In genomic region chr1:1596493-1597274, GRCh38 we compare ENCODE assay signal across 19 cellular contexts. TPM values are rescaled to one million over a fixed set of nuclear protein-coding genes. Genes with fewer than 3 reads are reported as not detected.
DNase-seq lines count a peak whose midpoint lies in the region; ATAC-seq, FAIRE-seq and TF ChIP-seq lines count a peak whose summit lies in the region.
"Had no signal": no experiment of that assay in that cellular context is flagged by ENCODE, and none has a peak within 500 bp of the region (broad histone marks: within the 10 kb centered on the region; RNA-seq: fewer than 3 reads in every experiment).

No MANE protein-coding gene starts in this region.

- H3K4me1 Mint-ChIP-seq in stimulated activated naive B cell treated with anti-CD40 and anti-IgM and Interleukin-4, amounts not matched to agents 10 μg/mL and 1 μg/mL and 100 μg/mL, for 72 hours = peaks cover 7 to 12% of the 10 kb centered on the region in 2 donors

- peak; percentile 34 for DNase-seq in GM12892 (ENCODE audit: insufficient read length)
- peak; percentile 24 for DNase-seq in NAMALWA (ENCODE audit: low spot score)
- DNase-seq in islet precursor cell = peak; percentile 57
- no peak for DNase-seq in stimulated activated naive B cell treated with anti-CD40 and anti-IgM and Interleukin-4, amounts not matched to agents 10 μg/mL and 1 μg/mL and 100 μg/mL, for 72 hours
- DNase-seq: activated CD8-positive, alpha-beta memory T cell treated with anti-CD3 and anti-CD28 coated beads, Interleukin-2, amount 10 ng/mL, durations not matched to agents 7 days and 5 days; activated naive CD4-positive, alpha-beta T cell treated with anti-CD3 and anti-CD28 coated beads, Interleukin-2, amount 50 U/mL, for 16 hours; CD4-positive, CD25-positive, alpha-beta regulatory T cell; central memory CD4-positive, alpha-beta T cell; mammary epithelial cell; NCI-H1092; NCI-H1930; NCI-H748 treated with DMSO at 0.1 percent for 48 hours; OCI-M1; small intestine; testis had no signal

- peaks cover 6 to 19% of the 10 kb centered on the region in 2 donors for H3K27me3 Mint-ChIP-seq in stimulated activated naive B cell treated with anti-CD40 and anti-IgM and Interleukin-4, amounts not matched to agents 10 μg/mL and 1 μg/mL and 100 μg/mL, for 72 hours

- FAIRE-seq in GM12892 (lab: Jason Lieb, UNC) = no peak
- FAIRE-seq: HTR-8/SVneo, small intestine had no signal

- H3K36me3 Mint-ChIP-seq in stimulated activated naive B cell treated with anti-CD40 and anti-IgM and Interleukin-4, amounts not matched to agents 10 μg/mL and 1 μg/mL and 100 μg/mL, for 72 hours = no peaks in the 10 kb centered on the region
- H3K36me3 Mint-ChIP-seq: activated CD8-positive, alpha-beta memory T cell treated with anti-CD3 and anti-CD28 coated beads, Interleukin-2, amount 10 ng/mL, durations not matched to agents 7 days and 5 days; CD4-positive, CD25-positive, alpha-beta regulatory T cell; stimulated activated memory B cell treated with anti-CD40 and anti-IgM and Interleukin-4, amounts not matched to agents 10 μg/mL and 1 μg/mL and 100 μg/mL, for 72 hours had no signal

- ATAC-seq in stimulated activated naive B cell treated with anti-CD40 and anti-IgM and Interleukin-4, amounts not matched to agents 10 μg/mL and 1 μg/mL and 100 μg/mL, for 72 hours (replicated peaks) = no peak
- ATAC-seq in GM21381 (IDR thresholded peaks at IDR 0.05; ENCODE audit: unreplicated experiment) = no peak

- no peak overlapping the region for H3K4me3 Mint-ChIP-seq in stimulated activated naive B cell treated with anti-CD40 and anti-IgM and Interleukin-4, amounts not matched to agents 10 μg/mL and 1 μg/mL and 100 μg/mL, for 72 hours
- H3K4me3 Mint-ChIP-seq: activated CD8-positive, alpha-beta memory T cell treated with anti-CD3 and anti-CD28 coated beads, Interleukin-2, amount 10 ng/mL, durations not matched to agents 7 days and 5 days; activated T-helper 1 cell treated with anti-CD3 and anti-CD28 coated beads, Interleukin-12 subunit alpha, Interleukin-12 subunit beta, Interleukin-2, Interleukin-4 antibody, amounts not matched to agents 30 ng/mL and 10 ng/mL and 1 ng/mL, durations not matched to agents 14 hours and 24 hours and 36 hours; CD4-positive, CD25-positive, alpha-beta regulatory T cell; stimulated activated memory B cell treated with anti-CD40 and anti-IgM and Interleukin-4, amounts not matched to agents 10 μg/mL and 1 μg/mL and 100 μg/mL, for 72 hours had no signal

- no peak for TF ChIP-seq POLR2A in GM12892 (IDR thresholded peaks at IDR 0.05; ENCODE audit: low read depth, low read length)

- H3K9me3 Mint-ChIP-seq in stimulated activated naive B cell treated with anti-CD40 and anti-IgM and Interleukin-4, amounts not matched to agents 10 μg/mL and 1 μg/mL and 100 μg/mL, for 72 hours = no peaks in the 10 kb centered on the region
- H3K9me3 Mint-ChIP-seq: activated T-helper 1 cell treated with anti-CD3 and anti-CD28 coated beads, Interleukin-12 subunit alpha, Interleukin-12 subunit beta, Interleukin-2, Interleukin-4 antibody, amounts not matched to agents 30 ng/mL and 10 ng/mL and 1 ng/mL, durations not matched to agents 14 hours and 24 hours and 36 hours; CD4-positive, CD25-positive, alpha-beta regulatory T cell; stimulated activated memory B cell treated with anti-CD40 and anti-IgM and Interleukin-4, amounts not matched to agents 10 μg/mL and 1 μg/mL and 100 μg/mL, for 72 hours had no signal

- H3K27ac Mint-ChIP-seq in stimulated activated naive B cell treated with anti-CD40 and anti-IgM and Interleukin-4, amounts not matched to agents 10 μg/mL and 1 μg/mL and 100 μg/mL, for 72 hours = no peak overlapping the region
- H3K27ac Mint-ChIP-seq: activated CD8-positive, alpha-beta memory T cell treated with anti-CD3 and anti-CD28 coated beads, Interleukin-2, amount 10 ng/mL, durations not matched to agents 7 days and 5 days; activated T-helper 1 cell treated with anti-CD3 and anti-CD28 coated beads, Interleukin-12 subunit alpha, Interleukin-12 subunit beta, Interleukin-2, Interleukin-4 antibody, amounts not matched to agents 30 ng/mL and 10 ng/mL and 1 ng/mL, durations not matched to agents 14 hours and 24 hours and 36 hours; CD4-positive, CD25-positive, alpha-beta regulatory T cell; stimulated activated memory B cell treated with anti-CD40 and anti-IgM and Interleukin-4, amounts not matched to agents 10 μg/mL and 1 μg/mL and 100 μg/mL, for 72 hours had no signal

RNA-seq across cellular contexts. Expression of gene FNDC10, which starts 3.3 kb away (rescaled TPM):
- 0.68 TPM for polyA plus RNA-seq in GM12892 (2012; ENCODE audit: missing spikeins)

RNA-seq across cellular contexts. Expression of gene MIB2, which starts 18.6 kb away (rescaled TPM):
- polyA plus RNA-seq in GM12892 (2012; ENCODE audit: missing spikeins) = 4.6 TPM

RNA-seq across cellular contexts. Expression of gene SSU72, which starts 22.0 kb away (rescaled TPM):
- 84.2 TPM for polyA plus RNA-seq in GM12892 (2012; ENCODE audit: missing spikeins)

RNA-seq across cellular contexts. Expression of gene MMP23B, which starts 35.3 kb away (rescaled TPM):
- polyA plus RNA-seq in GM12892 (2012; ENCODE audit: missing spikeins) = not detected
- polyA plus RNA-seq: mammary epithelial cell had no signal

RNA-seq across cellular contexts. Expression of gene TMEM240, which starts 56.3 kb away (rescaled TPM):
- polyA plus RNA-seq in GM12892 (2012; ENCODE audit: missing spikeins) = not detected
- polyA plus RNA-seq: CD4-positive, CD25-positive, alpha-beta regulatory T cell had no signal
